1 cellular context compared by ENCODE assay signal in the genomic region with DNA sequence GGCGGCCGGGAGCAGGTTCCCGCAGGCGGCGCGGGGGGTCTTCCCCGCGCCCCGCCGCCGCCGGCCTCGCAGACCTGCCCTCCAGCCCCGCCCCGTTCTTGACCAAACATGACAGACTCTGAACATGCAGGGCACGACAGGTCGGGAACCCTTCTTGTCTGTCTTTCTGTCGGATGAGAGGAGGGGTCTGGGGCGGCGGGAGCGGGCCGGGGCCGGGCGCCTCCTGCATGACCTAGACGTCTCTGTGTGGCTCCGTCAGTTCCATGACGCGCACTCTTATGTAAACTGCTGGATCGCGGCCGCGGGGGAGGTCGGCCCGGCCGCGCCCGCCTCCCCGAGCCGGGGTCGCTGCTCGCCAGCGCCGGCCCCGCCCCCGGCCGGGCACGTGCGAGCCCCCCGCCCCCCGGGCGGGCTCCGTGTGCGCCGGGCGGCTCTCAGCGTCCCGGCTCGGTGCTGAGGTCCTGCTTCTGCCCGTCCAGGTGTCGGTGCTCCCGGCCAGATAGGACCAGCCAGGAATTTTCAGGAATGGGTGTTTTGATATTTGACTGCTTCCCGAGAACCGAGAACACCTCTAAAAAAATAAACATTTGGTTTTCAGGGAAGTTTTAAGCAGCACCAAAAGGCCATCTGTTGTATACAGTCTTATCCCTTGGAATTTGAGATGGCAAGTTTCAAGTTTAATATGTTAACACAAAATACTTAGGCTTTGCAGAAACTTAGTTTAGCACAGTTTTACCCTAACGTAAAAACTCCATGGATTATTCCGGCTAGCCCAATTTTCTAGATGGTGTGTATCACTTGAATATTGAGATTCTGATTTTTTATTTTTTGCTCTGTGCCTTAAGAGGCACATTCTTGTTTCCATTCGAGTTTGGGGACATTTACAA.
A peak's percentile ranks its signal among the peaks of the same experiment; 100 is the strongest.
TF ChIP-seq lines count a peak whose summit lies in the region.

No MANE protein-coding gene starts in this region.

TF ChIP-seq in HepG2, 621 proteins besides CTCF, POLR2A, EP300 and RAD21 (continued from another document and continues in another):
- TF ChIP-seq ZNF550 (CRISPR knock-in tag; IDR thresholded peaks at IDR 0.05; ENCODE audit: borderline replicate concordance) (no peak), ZNF124 (CRISPR knock-in tag; IDR thresholded peaks at IDR 0.05) (no peak), SOX13 (IDR thresholded peaks at IDR 0.05) (no peak; the same call in 1 of the 2 replicates), SOX13 (CRISPR knock-in tag; conservative IDR thresholded peaks at IDR 0.05 in 1 of 2, IDR thresholded peaks at IDR 0.05 in 1 of 2) (peak in 1 of 2 experiments; percentile 35; a peak in 1 of 4 replicates), DDIT3 (CRISPR knock-in tag; IDR thresholded peaks at IDR 0.05) (no peak), ELF3 (CRISPR knock-in tag; IDR thresholded peaks at IDR 0.05) (peak; percentile 19; the same call in 1 of the 2 replicates), JARID2 (CRISPR knock-in tag; IDR thresholded peaks at IDR 0.05; ENCODE audit: insufficient replicate concordance) (no peak), ARNT2 (CRISPR knock-in tag; IDR thresholded peaks at IDR 0.05; ENCODE audit: low read depth) (no peak), TEAD2 (CRISPR knock-in tag; IDR thresholded peaks at IDR 0.05) (no peak; the same call in 1 of the 2 replicates), ZNF607 (CRISPR knock-in tag; IDR thresholded peaks at IDR 0.05; ENCODE audit: borderline replicate concordance) (peak; percentile 1; the same call in 1 of the 2 replicates), KAT8 (CRISPR knock-in tag; IDR thresholded peaks at IDR 0.05) (peak; percentile 23; the same call in 1 of the 2 replicates), KDM6A (CRISPR knock-in tag; IDR thresholded peaks at IDR 0.05; ENCODE audit: low read depth) (no peak), ZMAT3 (CRISPR knock-in tag; conservative IDR thresholded peaks at IDR 0.05) (no peak), KLF13 (CRISPR knock-in tag; IDR thresholded peaks at IDR 0.05) (no peak), MYNN (CRISPR knock-in tag; IDR thresholded peaks at IDR 0.05; ENCODE audit: low read depth) (no peak), TCF12 (IDR thresholded peaks at IDR 0.05) (no peak), TCF12 (CRISPR knock-in tag; IDR thresholded peaks at IDR 0.05) (no peak), ZBTB7B (CRISPR knock-in tag; IDR thresholded peaks at IDR 0.05) (peak; percentile 34; the same call in 1 of the 2 replicates), TAF1 (CRISPR knock-in tag; IDR thresholded peaks at IDR 0.05) (no peak), CENPBD1 (CRISPR knock-in tag; IDR thresholded peaks at IDR 0.05; ENCODE audit: borderline replicate concordance, low read depth) (no peak), NFIB (CRISPR knock-in tag; IDR thresholded peaks at IDR 0.05; ENCODE audit: borderline replicate concordance) (no peak), SIX4 (CRISPR knock-in tag; IDR thresholded peaks at IDR 0.05) (0 out of 2 replicates have a peak, but pooled peaks have one; percentile 6), POLR2G (IDR thresholded peaks at IDR 0.05; ENCODE audit: low read depth, low read length) (peak; percentile 68), NFE2 (CRISPR knock-in tag; IDR thresholded peaks at IDR 0.05) (no peak), ZNF329 (CRISPR knock-in tag; IDR thresholded peaks at IDR 0.05; ENCODE audit: low read depth) (no peak), ZNF75D (CRISPR knock-in tag; IDR thresholded peaks at IDR 0.05; ENCODE audit: borderline replicate concordance) (no peak), ZNF354B (CRISPR knock-in tag; IDR thresholded peaks at IDR 0.05) (no peak), TEF (CRISPR knock-in tag; IDR thresholded peaks at IDR 0.05) (no peak; the same call in 1 of the 2 replicates), FLYWCH1 (CRISPR knock-in tag; IDR thresholded peaks at IDR 0.05) (no peak), ZNF546 (CRISPR knock-in tag; conservative IDR thresholded peaks at IDR 0.05) (no peak), ZNF275 (CRISPR knock-in tag; IDR thresholded peaks at IDR 0.05; ENCODE audit: borderline replicate concordance) (no peak), PHF20 (CRISPR knock-in tag; IDR thresholded peaks at IDR 0.05) (no peak), HOXA9 (CRISPR knock-in tag; IDR thresholded peaks at IDR 0.05; ENCODE audit: borderline replicate concordance) (no peak; the same call in 1 of the 2 replicates), EHMT2 (IDR thresholded peaks at IDR 0.05; ENCODE audit: borderline replicate concordance, low read depth, low read length) (no peak), SRSF4 (IDR thresholded peaks at IDR 0.05; ENCODE audit: low read depth, low read length, poor library complexity, severe bottlenecking) (no peak), ZNF337 (CRISPR knock-in tag; IDR thresholded peaks at IDR 0.05; ENCODE audit: borderline replicate concordance, low read depth) (no peak), ZNF460 (CRISPR knock-in tag; IDR thresholded peaks at IDR 0.05; ENCODE audit: borderline replicate concordance) (no peak), ZNF142 (CRISPR knock-in tag; IDR thresholded peaks at IDR 0.05) (0 out of 2 replicates have a peak, but pooled peaks have one; percentile 34), NONO (IDR thresholded peaks at IDR 0.05) (no peak), NONO (CRISPR knock-in tag; conservative IDR thresholded peaks at IDR 0.05) (no peak), ZFP41 (CRISPR knock-in tag; IDR thresholded peaks at IDR 0.05; ENCODE audit: borderline replicate concordance) (no peak), SP1 (IDR thresholded peaks at IDR 0.05) (no peak), SP1 (CRISPR knock-in tag; IDR thresholded peaks at IDR 0.05) (no peak), ZNF333 (CRISPR knock-in tag; IDR thresholded peaks at IDR 0.05; ENCODE audit: borderline replicate concordance) (no peak), ELK4 (CRISPR knock-in tag; IDR thresholded peaks at IDR 0.05; ENCODE audit: borderline replicate concordance) (no peak), HIVEP1 (CRISPR knock-in tag; IDR thresholded peaks at IDR 0.05) (no peak), ATF2 (CRISPR knock-in tag; IDR thresholded peaks at IDR 0.05) (peak; percentile 9; the same call in 1 of the 2 replicates), ZNF782 (CRISPR knock-in tag; IDR thresholded peaks at IDR 0.05; ENCODE audit: borderline replicate concordance) (no peak), NR2F2 (IDR thresholded peaks at IDR 0.05; ENCODE audit: borderline replicate concordance, low read depth) (peak; percentile 37), ZSCAN21 (CRISPR knock-in tag; IDR thresholded peaks at IDR 0.05; ENCODE audit: borderline replicate concordance) (no peak; the same call in 1 of the 2 replicates), ZNF383 (CRISPR knock-in tag; IDR thresholded peaks at IDR 0.05; ENCODE audit: borderline replicate concordance) (no peak), ARID2 (CRISPR knock-in tag; IDR thresholded peaks at IDR 0.05; ENCODE audit: borderline replicate concordance) (no peak; the same call in none of the 2 replicates)
- TF ChIP-seq, protein P1, sequence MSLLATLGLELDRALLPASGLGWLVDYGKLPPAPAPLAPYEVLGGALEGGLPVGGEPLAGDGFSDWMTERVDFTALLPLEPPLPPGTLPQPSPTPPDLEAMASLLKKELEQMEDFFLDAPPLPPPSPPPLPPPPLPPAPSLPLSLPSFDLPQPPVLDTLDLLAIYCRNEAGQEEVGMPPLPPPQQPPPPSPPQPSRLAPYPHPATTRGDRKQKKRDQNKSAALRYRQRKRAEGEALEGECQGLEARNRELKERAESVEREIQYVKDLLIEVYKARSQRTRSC (CRISPR knock-in tag; IDR thresholded peaks at IDR 0.05; ENCODE audit: low read depth) = no peak
- TF ChIP-seq, protein P2, sequence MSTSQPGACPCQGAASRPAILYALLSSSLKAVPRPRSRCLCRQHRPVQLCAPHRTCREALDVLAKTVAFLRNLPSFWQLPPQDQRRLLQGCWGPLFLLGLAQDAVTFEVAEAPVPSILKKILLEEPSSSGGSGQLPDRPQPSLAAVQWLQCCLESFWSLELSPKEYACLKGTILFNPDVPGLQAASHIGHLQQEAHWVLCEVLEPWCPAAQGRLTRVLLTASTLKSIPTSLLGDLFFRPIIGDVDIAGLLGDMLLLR (CRISPR knock-in tag; IDR thresholded peaks at IDR 0.05) = no peak
- TF ChIP-seq, protein P3, sequence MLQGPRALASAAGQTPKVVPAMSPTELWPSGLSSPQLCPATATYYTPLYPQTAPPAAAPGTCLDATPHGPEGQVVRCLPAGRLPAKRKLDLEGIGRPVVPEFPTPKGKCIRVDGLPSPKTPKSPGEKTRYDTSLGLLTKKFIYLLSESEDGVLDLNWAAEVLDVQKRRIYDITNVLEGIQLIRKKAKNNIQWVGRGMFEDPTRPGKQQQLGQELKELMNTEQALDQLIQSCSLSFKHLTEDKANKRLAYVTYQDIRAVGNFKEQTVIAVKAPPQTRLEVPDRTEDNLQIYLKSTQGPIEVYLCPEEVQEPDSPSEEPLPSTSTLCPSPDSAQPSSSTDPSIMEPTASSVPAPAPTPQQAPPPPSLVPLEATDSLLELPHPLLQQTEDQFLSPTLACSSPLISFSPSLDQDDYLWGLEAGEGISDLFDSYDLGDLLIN (CRISPR knock-in tag; IDR thresholded peaks at IDR 0.05; ENCODE audit: borderline replicate concordance) = no peak
